In genomic region chr12:104315326-104316224, GRCh38 we compare ENCODE assay signal across 1 cellular context.
TF ChIP-seq lines count a peak whose summit lies in the region.

No MANE protein-coding gene starts in this region.

TF ChIP-seq in HepG2, 621 proteins besides CTCF, POLR2A, EP300 and RAD21 (continued from another document):
- no peak for TF ChIP-seq HMGXB4 (CRISPR knock-in tag; IDR thresholded peaks at IDR 0.05; ENCODE audit: borderline replicate concordance in 1 of 2, low read depth in 1 of 2)
- no peak for TF ChIP-seq ZNF512B (CRISPR knock-in tag; IDR thresholded peaks at IDR 0.05; ENCODE audit: borderline replicate concordance)
